Comparison of ENCODE assay signal across 1 cellular context in the genomic region with DNA sequence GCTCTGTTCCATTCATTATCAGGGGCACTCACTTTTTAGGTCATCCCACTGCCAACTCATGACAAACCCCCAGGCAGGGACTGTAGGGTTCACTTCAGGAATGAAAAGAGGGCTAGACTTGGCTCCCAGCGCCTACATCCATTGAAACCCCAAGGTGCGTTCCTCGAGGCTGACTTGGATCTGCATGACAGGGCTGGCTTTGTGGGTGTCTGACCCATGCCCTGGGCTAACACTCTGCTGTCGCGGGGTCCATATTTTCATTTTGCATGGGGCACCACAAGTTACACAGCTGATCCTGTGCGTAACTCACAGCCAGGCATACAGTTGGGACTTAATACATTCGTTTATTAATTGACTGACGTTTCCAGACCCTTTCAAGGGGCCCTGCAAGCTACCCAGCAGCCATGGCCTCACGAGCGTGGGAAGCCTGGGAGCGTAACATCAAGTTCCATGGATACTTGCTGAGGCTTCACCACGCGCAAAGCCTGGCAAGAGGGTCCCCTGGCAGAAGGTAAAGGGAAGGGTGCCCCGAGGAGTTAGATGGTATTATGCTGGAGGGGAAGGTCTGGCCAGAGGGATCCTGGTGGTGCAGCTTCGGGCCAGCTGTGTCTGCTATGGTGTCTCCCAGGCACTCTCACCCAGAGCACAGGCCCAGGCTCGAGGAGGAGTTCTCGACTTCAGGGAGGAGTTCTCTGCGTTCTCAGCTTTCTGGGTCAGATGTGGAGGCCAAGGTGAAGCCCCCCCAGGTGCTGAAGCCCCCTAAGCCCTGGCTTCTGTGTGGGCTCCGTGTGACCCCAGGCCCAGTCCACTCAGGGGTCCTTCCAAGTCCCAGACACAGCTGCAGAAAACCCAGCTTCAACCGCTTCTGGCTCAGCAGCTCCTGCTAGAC.
TF ChIP-seq lines count a peak whose summit lies in the region.

No MANE protein-coding gene starts in this region.

TF ChIP-seq in IMR-90, 13 proteins besides CTCF, POLR2A, EP300 and RAD21:
- TF ChIP-seq MXI1 (IDR thresholded peaks at IDR 0.05; ENCODE audit: borderline replicate concordance, low read depth, low read length) (no peak), RFX5 (IDR thresholded peaks at IDR 0.05; ENCODE audit: low read depth, low read length) (no peak), CHD1 (IDR thresholded peaks at IDR 0.05; ENCODE audit: low read depth, low read length) (no peak), CEBPB (IDR thresholded peaks at IDR 0.05; ENCODE audit: low read depth, low read length) (no peak), MAZ (IDR thresholded peaks at IDR 0.05; ENCODE audit: borderline replicate concordance, low read depth, low read length) (no peak), ELK1 (IDR thresholded peaks at IDR 0.05; ENCODE audit: borderline replicate concordance, low read depth, low read length) (no peak), BHLHE40 (IDR thresholded peaks at IDR 0.05; ENCODE audit: low read depth, low read length) (no peak), SMC3 (IDR thresholded peaks at IDR 0.05; ENCODE audit: low read depth, low read length) (no peak), RCOR1 (IDR thresholded peaks at IDR 0.05; ENCODE audit: insufficient replicate concordance, low read length) (no peak)
- TF ChIP-seq, protein P1, sequence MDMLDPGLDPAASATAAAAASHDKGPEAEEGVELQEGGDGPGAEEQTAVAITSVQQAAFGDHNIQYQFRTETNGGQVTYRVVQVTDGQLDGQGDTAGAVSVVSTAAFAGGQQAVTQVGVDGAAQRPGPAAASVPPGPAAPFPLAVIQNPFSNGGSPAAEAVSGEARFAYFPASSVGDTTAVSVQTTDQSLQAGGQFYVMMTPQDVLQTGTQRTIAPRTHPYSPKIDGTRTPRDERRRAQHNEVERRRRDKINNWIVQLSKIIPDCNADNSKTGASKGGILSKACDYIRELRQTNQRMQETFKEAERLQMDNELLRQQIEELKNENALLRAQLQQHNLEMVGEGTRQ (IDR thresholded peaks at IDR 0.05; ENCODE audit: low read depth, low read length), result no peak
TF ChIP-seq in IMR-90: peak in this region for 0.
